ENCODE assay signal across 21 cellular contexts in genomic region chr11:31770011-31770410, GRCh38. TPM values are rescaled to one million over a fixed set of nuclear protein-coding genes. Genes with fewer than 3 reads are reported as not detected.
"Had no signal": no experiment of that assay in that cellular context is flagged by ENCODE, and none has a peak within 500 bp of the region (broad histone marks: within the 10 kb centered on the region; RNA-seq: fewer than 3 reads in every experiment).

No MANE protein-coding gene starts in this region.

- H3K9me3 ChIP-seq: SJSA1 had no signal

- H3K4me3 ChIP-seq: SJSA1, SK-N-MC had no signal

- H3K36me3 ChIP-seq: SJSA1 had no signal

- H3K4me1 ChIP-seq: SJSA1 had no signal

- DNase-seq: MV-4-11, NCI-H1048, NCI-H1105, NCI-H1417, NCI-H1436 treated with DMSO at 0.1 percent for 48 hours, NCI-H1694, NCI-H187 treated with DMSO at 0.1 percent for 48 hours, NCI-H2029 treated with DMSO at 0.1 percent for 48 hours, NCI-H226, NCI-H446, NCI-H510A, NCI-H524 treated with DMSO at 0.1 percent for 48 hours, Right ventricle myocardium superior, RPMI8226, SIG-M5 had no signal

- H3K27ac ChIP-seq: SJSA1, SK-N-MC had no signal

- H3K27me3 ChIP-seq: SJSA1 had no signal

- ATAC-seq: HepG2 had no signal

RNA-seq across cellular contexts. Expression of gene PAX6, which starts 41.1 kb away (rescaled TPM):
- total RNA-seq: IMR-90; MCF 10A; Right ventricle myocardium superior; T-helper 1 cell treated with Interleukin-12 subunit alpha and Interleukin-12 subunit beta and Interleukin-4 antibody, amounts not matched to agents 30 ng/mL and 1 ng/mL, for 36 hours had no signal
- polyA plus RNA-seq: IMR-90 had no signal
